In the genomic region with DNA sequence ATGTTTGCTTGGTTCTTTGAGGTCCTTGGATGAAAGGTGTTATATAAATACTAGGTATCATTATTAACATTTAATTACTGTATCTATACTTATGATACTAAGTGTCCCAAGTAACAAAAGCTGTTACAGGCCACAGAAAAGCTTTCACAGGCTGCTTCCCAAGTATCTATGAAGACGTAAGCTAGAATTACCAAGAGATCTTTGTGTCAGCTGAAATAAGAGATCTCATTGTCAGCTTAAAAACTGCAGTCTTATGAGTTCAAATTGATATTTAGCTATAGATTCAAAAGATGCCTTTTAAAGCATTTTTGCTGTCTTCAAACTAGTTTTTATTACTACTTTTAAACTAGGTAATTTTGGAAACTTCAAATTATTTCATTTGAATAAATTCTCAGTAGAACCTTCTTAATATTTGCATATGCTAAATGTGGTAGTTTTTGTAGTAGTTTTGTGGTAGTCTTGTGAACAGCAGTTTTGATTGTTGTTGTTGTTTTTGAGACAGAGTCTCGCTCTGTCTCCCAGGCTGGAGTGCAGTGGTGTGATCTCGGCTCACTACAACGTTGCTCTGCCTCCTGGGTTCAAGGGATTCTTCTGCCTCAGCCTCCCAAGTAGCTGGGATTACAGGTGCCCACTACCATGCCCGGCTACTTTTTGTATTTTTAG, we compare ENCODE assay signal across 27 cellular contexts.
"Had no signal": no experiment of that assay in that cellular context is flagged by ENCODE, and none has a peak within 500 bp of the region (broad histone marks: within the 10 kb centered on the region; RNA-seq: fewer than 3 reads in every experiment).

No MANE protein-coding gene starts in this region.

- DNase-seq: activated CD4-positive, alpha-beta memory T cell treated with anti-CD3 and anti-CD28 coated beads for 36 hours; activated CD4-positive, alpha-beta T cell treated with anti-CD3 and anti-CD28 coated beads for 36 hours; activated CD4-positive, alpha-beta T cell treated with anti-CD3 and anti-CD28 coated beads, Interleukin-2, amount 10 ng/mL, durations not matched to agents 24 days and 14 days; activated CD4-positive, CD25-positive, alpha-beta regulatory T cell; activated CD4-positive, CD25-positive, alpha-beta regulatory T cell treated with anti-CD3 and anti-CD28 coated beads, Interleukin-2, amount 50 U/mL, for 72 hours; activated CD8-positive, alpha-beta memory T cell treated with anti-CD3 and anti-CD28 coated beads, Interleukin-2, amount 10 ng/mL, durations not matched to agents 7 days and 5 days; activated CD8-positive, alpha-beta memory T cell treated with anti-CD3 and anti-CD28 coated beads, Interleukin-2, amount 50 U/mL, for 4 hours; activated CD8-positive, alpha-beta T cell treated with anti-CD3 and anti-CD28 coated beads, Interleukin-2, amount 10 ng/mL, durations not matched to agents 7 days and 5 days; activated effector memory CD4-positive, alpha-beta T cell treated with anti-CD3 and anti-CD28 coated beads, Interleukin-2, amount 50 U/mL, for 16 hours; activated naive CD4-positive, alpha-beta T cell treated with anti-CD3 and anti-CD28 coated beads for 36 hours; activated naive CD8-positive, alpha-beta T cell treated with anti-CD3 and anti-CD28 coated beads for 36 hours; activated naive CD8-positive, alpha-beta T cell treated with anti-CD3 and anti-CD28 coated beads, Interleukin-2, amount 50 U/mL, for 24 hours; activated T-cell treated with anti-CD3 and anti-CD28 coated beads, Interleukin-2, amount 50 U/mL, for 1 hour; activated T-cell treated with anti-CD3 and anti-CD28 coated beads, Interleukin-2, amount 50 U/mL, for 48 hours; adrenal gland; amygdala; aorta; body of pancreas; caudate nucleus; cortex of kidney; dermis blood vessel endothelial cell; effector CD4-positive, alpha-beta T cell; effector memory CD8-positive, alpha-beta T cell; erythroblast; head of caudate nucleus; hippocampal formation had no signal

- H3K9me3 ChIP-seq: adrenal gland, body of pancreas, esophagus muscularis mucosa had no signal

- H3K27ac ChIP-seq: adrenal gland, body of pancreas, esophagus muscularis mucosa had no signal

- H3K4me3 ChIP-seq: adrenal gland, body of pancreas, esophagus muscularis mucosa had no signal

- H3K27me3 ChIP-seq: adrenal gland, body of pancreas, esophagus muscularis mucosa had no signal

- H3K4me1 ChIP-seq: adrenal gland, body of pancreas, esophagus muscularis mucosa had no signal

- ATAC-seq: activated CD4-positive, alpha-beta T cell treated with anti-CD3 and anti-CD28 coated beads for 36 hours; activated CD8-positive, alpha-beta memory T cell treated with anti-CD3 and anti-CD28 coated beads, Interleukin-2, amount 10 ng/mL, durations not matched to agents 7 days and 5 days; activated CD8-positive, alpha-beta T cell treated with anti-CD3 and anti-CD28 coated beads, Interleukin-2, amount 10 ng/mL, durations not matched to agents 7 days and 5 days; activated naive CD8-positive, alpha-beta T cell treated with anti-CD3 and anti-CD28 coated beads, Interleukin-2, amount 50 U/mL, for 24 hours; body of pancreas; effector memory CD8-positive, alpha-beta T cell had no signal

- H3K36me3 ChIP-seq: adrenal gland, esophagus muscularis mucosa had no signal
